Comparison of ENCODE assay signal across 1 cellular context in genomic region chr19:1046117-1046626, GRCh38.
TF ChIP-seq lines count a peak whose summit lies in the region.

No MANE protein-coding gene starts in this region.

TF ChIP-seq in HepG2, 621 proteins besides CTCF, POLR2A, EP300 and RAD21 (continued from another document):
- TF ChIP-seq PATZ1 (CRISPR knock-in tag; IDR thresholded peaks at IDR 0.05) (peak; percentile 83; the same call in 1 of the 2 replicates), ZNF263 (CRISPR knock-in tag; IDR thresholded peaks at IDR 0.05) (peak; percentile 35; the same call in 1 of the 2 replicates), ZNF33A (CRISPR knock-in tag; IDR thresholded peaks at IDR 0.05; ENCODE audit: borderline replicate concordance) (no peak), ZNF557 (CRISPR knock-in tag; IDR thresholded peaks at IDR 0.05) (peak; percentile 64; the same call in 1 of the 2 replicates), HDAC1 (CRISPR knock-in tag; IDR thresholded peaks at IDR 0.05) (peak; percentile 76), ZNF230 (CRISPR knock-in tag; IDR thresholded peaks at IDR 0.05) (no peak), ZNF121 (CRISPR knock-in tag; IDR thresholded peaks at IDR 0.05) (peak; percentile 66; the same call in 1 of the 2 replicates), MIER2 (CRISPR knock-in tag; IDR thresholded peaks at IDR 0.05) (0 out of 2 replicates have a peak, but pooled peaks have one; percentile 12), ZFP91 (CRISPR knock-in tag; IDR thresholded peaks at IDR 0.05; ENCODE audit: borderline replicate concordance) (peak; percentile 58), ZNF343 (CRISPR knock-in tag; IDR thresholded peaks at IDR 0.05) (no peak), MXD3 (CRISPR knock-in tag; IDR thresholded peaks at IDR 0.05) (peak; percentile 54; the same call in 1 of the 2 replicates), HOXA9 (CRISPR knock-in tag; IDR thresholded peaks at IDR 0.05; ENCODE audit: borderline replicate concordance) (no peak), GABPA (IDR thresholded peaks at IDR 0.05; ENCODE audit: low read depth, low read length) (no peak), GABPA (CRISPR knock-in tag; IDR thresholded peaks at IDR 0.05; ENCODE audit: low read depth) (no peak), SAFB2 (CRISPR knock-in tag; IDR thresholded peaks at IDR 0.05; ENCODE audit: borderline replicate concordance, low read depth) (no peak), MATR3 (CRISPR knock-in tag; IDR thresholded peaks at IDR 0.05) (no peak), KLF6 (CRISPR knock-in tag; IDR thresholded peaks at IDR 0.05) (0 out of 2 replicates have a peak, but pooled peaks have one; percentile 43), YEATS4 (CRISPR knock-in tag; IDR thresholded peaks at IDR 0.05; ENCODE audit: borderline replicate concordance) (peak; percentile 46; the same call in 1 of the 2 replicates), MXD4 (CRISPR knock-in tag; IDR thresholded peaks at IDR 0.05) (no peak), ZNF264 (CRISPR knock-in tag; IDR thresholded peaks at IDR 0.05) (0 out of 2 replicates have a peak, but pooled peaks have one; percentile 41), KLF15 (CRISPR knock-in tag; IDR thresholded peaks at IDR 0.05; ENCODE audit: borderline replicate concordance) (no peak), MTERF4 (CRISPR knock-in tag; IDR thresholded peaks at IDR 0.05) (peak; percentile 39; the same call in 1 of the 2 replicates), KDM6A (CRISPR knock-in tag; IDR thresholded peaks at IDR 0.05; ENCODE audit: low read depth) (no peak), RNF2 (conservative IDR thresholded peaks at IDR 0.05; ENCODE audit: low read depth) (0 out of 2 replicates have a peak, but pooled peaks have one; percentile 62), ZNF569 (CRISPR knock-in tag; IDR thresholded peaks at IDR 0.05; ENCODE audit: borderline replicate concordance) (peak; percentile 37; the same call in 1 of the 2 replicates), ZNF609 (CRISPR knock-in tag; IDR thresholded peaks at IDR 0.05; ENCODE audit: borderline replicate concordance) (peak; percentile 28; the same call in 1 of the 2 replicates), TEF (CRISPR knock-in tag; IDR thresholded peaks at IDR 0.05) (no peak), ERF (CRISPR knock-in tag; IDR thresholded peaks at IDR 0.05) (peak; percentile 67; the same call in 1 of the 2 replicates), ZFY (CRISPR knock-in tag; IDR thresholded peaks at IDR 0.05) (no peak), PAXIP1 (CRISPR knock-in tag; conservative IDR thresholded peaks at IDR 0.05) (peak; percentile 86), NRL (CRISPR knock-in tag; IDR thresholded peaks at IDR 0.05; ENCODE audit: borderline replicate concordance) (peak; percentile 22; the same call in 1 of the 2 replicates)
